ENCODE assay signal across 2 cellular contexts in genomic region chr10:100986952-100987684, GRCh38.
TF ChIP-seq lines count a peak whose summit lies in the region.

TSS of gene MRPL43 (minus strand) at chr10:100987497. CDS start at chr10:100987443, 54 bp downstream.
TSS of gene TWNK (plus strand) at chr10:100987543. CDS start at chr10:100988211, 668 bp downstream.

TF ChIP-seq in GM23338, 12 proteins besides CTCF, POLR2A, EP300 and RAD21 (continued from another document):
- TF ChIP-seq REST (IDR thresholded peaks at IDR 0.05; ENCODE audit: unreplicated experiment) (peak; percentile 4), JUNB (IDR thresholded peaks at IDR 0.05; ENCODE audit: unreplicated experiment) (no peak), ZNF462 (CRISPR knock-in tag; IDR thresholded peaks at IDR 0.05) (no peak), ETS1 (IDR thresholded peaks at IDR 0.05) (peak; percentile 82), ZNF331 (CRISPR knock-in tag; IDR thresholded peaks at IDR 0.05; ENCODE audit: low read depth) (no peak), EZH2phosphoT487 (IDR thresholded peaks at IDR 0.05; ENCODE audit: unreplicated experiment) (no peak)

TF ChIP-seq in SK-N-SH, 30 proteins besides CTCF, POLR2A, EP300 and RAD21 (continued from another document):
- no peak; the same call in 1 of the 2 replicates for TF ChIP-seq USF1 (IDR thresholded peaks at IDR 0.05; ENCODE audit: borderline replicate concordance, low read depth)
- peak; percentile 91 for TF ChIP-seq SIN3A (IDR thresholded peaks at IDR 0.05; ENCODE audit: borderline replicate concordance, low read depth, low read length)
- no peak for TF ChIP-seq MEF2A (IDR thresholded peaks at IDR 0.05; ENCODE audit: borderline replicate concordance, low read depth)
- TF ChIP-seq GABPA (IDR thresholded peaks at IDR 0.05; ENCODE audit: low read depth) = peak; percentile 100
- 0 out of 2 replicates have a peak, but pooled peaks have one; percentile 17 for TF ChIP-seq REST (IDR thresholded peaks at IDR 0.05; ENCODE audit: low read depth, low read length)
- TF ChIP-seq TAF1 (IDR thresholded peaks at IDR 0.05; ENCODE audit: borderline replicate concordance, low read depth, low read length) = peak; percentile 77
- no peak for TF ChIP-seq NFIC (IDR thresholded peaks at IDR 0.05; ENCODE audit: borderline replicate concordance)
- no peak for TF ChIP-seq RXRA (IDR thresholded peaks at IDR 0.05; ENCODE audit: borderline replicate concordance, low read depth)
- TF ChIP-seq FOXJ3 (CRISPR knock-in tag; IDR thresholded peaks at IDR 0.05) = no peak
- TF ChIP-seq NRF1 (IDR thresholded peaks at IDR 0.05; ENCODE audit: low read depth, low read length) = peak; percentile 74
- TF ChIP-seq ZBTB33 (IDR thresholded peaks at IDR 0.05; ENCODE audit: borderline replicate concordance, low read depth) = peak; percentile 64; the same call in 1 of the 2 replicates
- TF ChIP-seq FOSL2 (IDR thresholded peaks at IDR 0.05; ENCODE audit: borderline replicate concordance, low read depth) = no peak
- TF ChIP-seq JUND (IDR thresholded peaks at IDR 0.05) = no peak
- TF ChIP-seq RCOR1 (IDR thresholded peaks at IDR 0.05; ENCODE audit: low read length) = peak; percentile 7; the same call in 1 of the 2 replicates
- peak; percentile 66 for TF ChIP-seq ELF1 (IDR thresholded peaks at IDR 0.05)
- no peak for TF ChIP-seq EZH2phosphoT487 (IDR thresholded peaks at IDR 0.05; ENCODE audit: borderline replicate concordance, low read depth)
- peak; percentile 88 for TF ChIP-seq CHD2 (IDR thresholded peaks at IDR 0.05; ENCODE audit: low read length, partially characterized antibody)
- no peak for TF ChIP-seq TEAD4 (IDR thresholded peaks at IDR 0.05; ENCODE audit: borderline replicate concordance, insufficient read depth)
- peak; percentile 99 for TF ChIP-seq MXI1 (IDR thresholded peaks at IDR 0.05; ENCODE audit: low read depth, low read length)
- peak; percentile 83 for TF ChIP-seq POLR2AphosphoS5 (IDR thresholded peaks at IDR 0.05; ENCODE audit: low read depth, low read length)
- TF ChIP-seq, protein P1, sequence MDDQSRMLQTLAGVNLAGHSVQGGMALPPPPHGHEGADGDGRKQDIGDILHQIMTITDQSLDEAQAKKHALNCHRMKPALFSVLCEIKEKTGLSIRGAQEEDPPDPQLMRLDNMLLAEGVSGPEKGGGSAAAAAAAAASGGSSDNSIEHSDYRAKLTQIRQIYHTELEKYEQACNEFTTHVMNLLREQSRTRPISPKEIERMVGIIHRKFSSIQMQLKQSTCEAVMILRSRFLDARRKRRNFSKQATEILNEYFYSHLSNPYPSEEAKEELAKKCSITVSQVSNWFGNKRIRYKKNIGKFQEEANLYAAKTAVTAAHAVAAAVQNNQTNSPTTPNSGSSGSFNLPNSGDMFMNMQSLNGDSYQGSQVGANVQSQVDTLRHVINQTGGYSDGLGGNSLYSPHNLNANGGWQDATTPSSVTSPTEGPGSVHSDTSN (IDR thresholded peaks at IDR 0.05) = no peak
TF ChIP-seq in SK-N-SH: peak in this region for 12.
